ENCODE assay signal across 8 cellular contexts in the genomic region with DNA sequence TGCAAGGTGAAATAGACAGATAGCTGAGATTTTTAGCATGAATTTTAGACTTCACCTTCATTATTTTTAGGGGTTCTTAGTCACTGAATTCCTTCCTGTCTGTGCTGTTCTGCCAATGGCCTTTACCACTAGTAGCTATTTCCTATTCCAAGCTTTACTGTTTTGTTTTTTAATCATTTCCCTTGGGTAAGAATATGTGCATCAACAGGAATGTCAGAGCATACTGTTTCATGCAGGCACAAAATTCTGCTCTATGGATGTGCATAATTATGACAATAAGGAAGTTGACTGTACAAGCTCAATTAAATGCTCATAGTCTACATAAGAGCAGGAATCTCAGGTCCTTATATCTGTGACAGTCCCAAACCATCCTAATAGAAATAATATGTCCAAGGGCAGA. TPM values are rescaled to one million over a fixed set of nuclear protein-coding genes. Genes with fewer than 3 reads are reported as not detected.
DNase-seq lines count a peak whose midpoint lies in the region; ATAC-seq and TF ChIP-seq lines count a peak whose summit lies in the region.
"Had no signal": no experiment of that assay in that cellular context is flagged by ENCODE, and none has a peak within 500 bp of the region (broad histone marks: within the 10 kb centered on the region; RNA-seq: fewer than 3 reads in every experiment).

No MANE protein-coding gene starts in this region.

- H3K9ac ChIP-seq in fibroblast of lung (ENCODE audit: insufficient read depth, low read length) (no peak overlapping the region), smooth muscle cell (ENCODE audit: low read depth) (no peak overlapping the region)

- H3K4me3 ChIP-seq in GM08714 (ENCODE audit: low read length): peak overlapping the region; percentile 86
- H3K4me3 ChIP-seq in RWPE2 (ENCODE audit: severe bottlenecking): no peak overlapping the region
- H3K4me3 ChIP-seq in fibroblast of lung (replicated peaks in 1 of 4; ENCODE audit: control extremely low read depth in 1 of 4, insufficient read depth in 1 of 4, low read depth in 3 of 4, low read length in 4 of 4): peak overlapping the region in 1 of 4 experiments; percentile 92
- H3K4me3 ChIP-seq in smooth muscle cell: peak overlapping the region; percentile 79
- no peak overlapping the region for H3K4me3 ChIP-seq in aorta (ENCODE audit: low read length in 2 of 2)

- peak overlapping the region; percentile 47 for H3K27ac ChIP-seq in RWPE2 (ENCODE audit: poor library complexity, severe bottlenecking)
- H3K27ac ChIP-seq in fibroblast of lung (ENCODE audit: insufficient read depth, low read length): no peak overlapping the region
- peak overlapping the region; percentile 40 for H3K27ac ChIP-seq in smooth muscle cell (ENCODE audit: low read depth)
- H3K27ac ChIP-seq in aorta (ENCODE audit: low read depth in 1 of 2, low read length in 2 of 2): no peak overlapping the region

- DNase-seq in RWPE2 (ENCODE audit: low spot score) (no peak), fibroblast of lung (ENCODE audit: low read depth in 2 of 2) (peak in 1 of 2 donors; percentile 57), smooth muscle cell (lab: John Stamatoyannopoulos, UW; ENCODE audit: unreplicated experiment) (no peak), aorta (no peak), NCI-H748 (lab: John Stamatoyannopoulos, UW; ENCODE audit: unreplicated experiment) (no peak)
- no peak for DNase-seq in stimulated activated CD4-positive, alpha-beta T cell treated with anti-CD3 and anti-CD28 coated beads, Interleukin-15, amount 100 ng/mL, for 24 hours
- DNase-seq: NCI-H1092 treated with DMSO at 0.1 percent for 48 hours had no signal

- ATAC-seq in RWPE2 (ENCODE audit: low read depth) (no peak), aorta (ENCODE audit: low FRiP score) (no peak)

- H3K36me3 ChIP-seq in RWPE2 (ENCODE audit: low read depth) (peaks cover 72% of the 10 kb centered on the region), fibroblast of lung (ENCODE audit: control insufficient read depth, insufficient read depth, low read length) (peaks cover 7% of the 10 kb centered on the region), smooth muscle cell (ENCODE audit: low read depth) (peaks cover 17% of the 10 kb centered on the region), aorta (ENCODE audit: control insufficient read depth in 1 of 2, insufficient read depth in 2 of 2, low read length in 1 of 2) (peaks cover 0 to 2% of the 10 kb centered on the region in 2 donors)

- H3K79me2 ChIP-seq in fibroblast of lung (ENCODE audit: control insufficient read depth, insufficient read depth, low read length) (peaks cover 59% of the 10 kb centered on the region), smooth muscle cell (ENCODE audit: low read depth) (peaks cover 44% of the 10 kb centered on the region)

- no peaks in the 10 kb centered on the region for H3F3A ChIP-seq in smooth muscle cell (ENCODE audit: low read depth)

- H3K4me1 ChIP-seq in RWPE2 (ENCODE audit: insufficient read depth, poor library complexity, severe bottlenecking) (peaks cover 42% of the 10 kb centered on the region), fibroblast of lung (ENCODE audit: control insufficient read depth, extremely low read depth, insufficient read depth, low read length) (peaks cover 13% of the 10 kb centered on the region), smooth muscle cell (ENCODE audit: low read depth) (peaks cover 39% of the 10 kb centered on the region), aorta (ENCODE audit: control insufficient read depth in 1 of 2, insufficient read depth in 2 of 2, low read length in 2 of 2) (no peaks in the 10 kb centered on the region)

- H4K20me1 ChIP-seq in fibroblast of lung (ENCODE audit: control insufficient read depth, extremely low read depth, insufficient read depth, low read length): no peaks in the 10 kb centered on the region
- H4K20me1 ChIP-seq in smooth muscle cell (ENCODE audit: low read depth): peaks cover 68% of the 10 kb centered on the region

- H3K27me3 ChIP-seq in RWPE2 (ENCODE audit: insufficient read depth, poor library complexity, severe bottlenecking): no peaks in the 10 kb centered on the region
- H3K27me3 ChIP-seq in fibroblast of lung (ENCODE audit: control insufficient read depth, insufficient read depth, low read length): no peaks in the 10 kb centered on the region
- H3K27me3 ChIP-seq in smooth muscle cell (ENCODE audit: low read depth): no peaks in the 10 kb centered on the region
- no peaks in the 10 kb centered on the region for H3K27me3 ChIP-seq in aorta (ENCODE audit: control insufficient read depth in 1 of 2, insufficient read depth in 2 of 2, low read length in 1 of 2)

- H3K4me2 ChIP-seq in fibroblast of lung (ENCODE audit: extremely low read depth, insufficient read depth, low read length): peak overlapping the region; percentile 55
- H3K4me2 ChIP-seq in smooth muscle cell: peak overlapping the region; percentile 93

- intact Hi-C loops in aorta (cut with DNase I): no loop called here

- TF ChIP-seq CTCF in RWPE2 (IDR thresholded peaks at IDR 0.05; ENCODE audit: poor library complexity, severe bottlenecking): no peak
- TF ChIP-seq CTCF in fibroblast of lung (conservative IDR thresholded peaks at IDR 0.05 in 1 of 2, IDR thresholded peaks at IDR 0.05 in 1 of 2; ENCODE audit: low read depth in 1 of 2, low read length in 2 of 2): no peak
- TF ChIP-seq CTCF in smooth muscle cell (IDR thresholded peaks at IDR 0.05; ENCODE audit: borderline replicate concordance, insufficient read depth, poor library complexity, severe bottlenecking): no peak

- H3K9me3 ChIP-seq in RWPE2 (ENCODE audit: severe bottlenecking): no peaks in the 10 kb centered on the region
- no peaks in the 10 kb centered on the region for H3K9me3 ChIP-seq in fibroblast of lung (ENCODE audit: control insufficient read depth, insufficient read depth, low read depth, low read length)
- no peaks in the 10 kb centered on the region for H3K9me3 ChIP-seq in smooth muscle cell (replicated peaks; ENCODE audit: low read depth)
- H3K9me3 ChIP-seq in aorta (ENCODE audit: control insufficient read depth, low read length): no peaks in the 10 kb centered on the region

- H2AFZ ChIP-seq in fibroblast of lung (ENCODE audit: low read length) (no peak overlapping the region), smooth muscle cell (ENCODE audit: low read depth) (no peak overlapping the region)

RNA-seq across cellular contexts. Expression of a gene that starts 5.0 kb away (rescaled TPM):
- total RNA-seq in fibroblast of lung: 3.9 and 7.8 TPM in 2 replicates
- 10.8 and 23.5 TPM in 2 replicates for polyA plus RNA-seq in fibroblast of lung
- polyA plus RNA-seq in fibroblast of lung (2012): 6.0 and 11.2 TPM in 2 replicates
- 6.8 and 9.6 TPM in 2 replicates for polyA minus RNA-seq in fibroblast of lung (ENCODE audit: low replicate concordance)
- total RNA-seq in smooth muscle cell: 33.8 and 40.3 TPM in 2 replicates
- polyA plus RNA-seq in smooth muscle cell: 32.2 and 45.1 TPM in 2 replicates
- 10 to 100 TPM; 22.0 to 40.2 TPM for total RNA-seq in aorta
- 1 to 10 TPM; 4.9 to 5.6 TPM for polyA plus RNA-seq in aorta

Comparison
In these comparisons a context has a peak if more than half of its experiments do, and no peak if none do; other contexts are left out.
1. H3K4me3 ChIP-seq: peak in GM08714 (single experiment) and smooth muscle cell (single experiment); none in RWPE2 (single experiment) and aorta (0 of 2).
2. H3K27ac ChIP-seq: peak in RWPE2 (single experiment) and smooth muscle cell (single experiment); none in fibroblast of lung (single experiment) and aorta (0 of 2).